Comparison of ENCODE assay signal across 15 cellular contexts in genomic region chr10:97759981-97760345, GRCh38. TPM values are rescaled to one million over a fixed set of nuclear protein-coding genes. Genes with fewer than 3 reads are reported as not detected.
DNase-seq lines count a peak whose midpoint lies in the region; ATAC-seq, FAIRE-seq and TF ChIP-seq lines count a peak whose summit lies in the region.
"Had no signal": no experiment of that assay in that cellular context is flagged by ENCODE, and none has a peak within 500 bp of the region (broad histone marks: within the 10 kb centered on the region; RNA-seq: fewer than 3 reads in every experiment).

No MANE protein-coding gene starts in this region.

- no peak for TF ChIP-seq EP300 in HepG2 (IDR thresholded peaks at IDR 0.05; ENCODE audit: low read depth in 2 of 2, low read length in 2 of 2)
- no peak for TF ChIP-seq EP300 in HepG2 (CRISPR knock-in tag; IDR thresholded peaks at IDR 0.05; ENCODE audit: borderline replicate concordance)
- no peak for TF ChIP-seq EP300 in tibial nerve (IDR thresholded peaks at IDR 0.05)

- TF ChIP-seq RAD21 in HepG2 (CRISPR knock-in tag; IDR thresholded peaks at IDR 0.05): no peak

- H4K20me1 ChIP-seq in HepG2 (ENCODE audit: insufficient read depth, low read length): no peaks in the 10 kb centered on the region

- TF ChIP-seq POLR2A in body of pancreas (IDR thresholded peaks at IDR 0.05) (no peak), HepG2 (IDR thresholded peaks at IDR 0.05; ENCODE audit: insufficient read depth in 1 of 2, low read depth in 2 of 2, low read length in 2 of 2) (no peak), tibial nerve (IDR thresholded peaks at IDR 0.05) (no peak)

- no peak overlapping the region for H2AFZ ChIP-seq in HepG2 (ENCODE audit: low read length)

- FAIRE-seq in HepG2 (lab: Jason Lieb, UNC): no peak
- FAIRE-seq: A204.1, D721Med had no signal

- H3K9me3 ChIP-seq in left ventricle myocardium inferior (replicated peaks) (no peaks in the 10 kb centered on the region), body of pancreas (no peaks in the 10 kb centered on the region), HepG2 (ENCODE audit: low read length) (no peaks in the 10 kb centered on the region), tibial nerve (no peaks in the 10 kb centered on the region)

- TF ChIP-seq CTCF in left ventricle myocardium inferior (IDR thresholded peaks at IDR 0.05; ENCODE audit: borderline replicate concordance) (no peak), body of pancreas (IDR thresholded peaks at IDR 0.05) (no peak), HepG2 (CRISPR knock-in tag; IDR thresholded peaks at IDR 0.05) (no peak), tibial nerve (IDR thresholded peaks at IDR 0.05) (no peak)

- H3K27me3 ChIP-seq in left ventricle myocardium inferior (ENCODE audit: low read depth) (no peaks in the 10 kb centered on the region), body of pancreas (no peaks in the 10 kb centered on the region), HepG2 (ENCODE audit: control insufficient read depth in 1 of 2, insufficient read depth in 2 of 2, low read length in 2 of 2) (no peaks in the 10 kb centered on the region), tibial nerve (no peaks in the 10 kb centered on the region)

- H3K9me3 Mint-ChIP-seq in activated naive CD8-positive, alpha-beta T cell treated with anti-CD3 and anti-CD28 coated beads, Interleukin-2, amount 50 U/mL, for 24 hours: no peaks in the 10 kb centered on the region

- no peak overlapping the region for H3K9ac ChIP-seq in HepG2 (ENCODE audit: insufficient read depth, low read depth, low read length)

- no peaks in the 10 kb centered on the region for H3K27me3 Mint-ChIP-seq in activated naive CD8-positive, alpha-beta T cell treated with anti-CD3 and anti-CD28 coated beads, Interleukin-2, amount 50 U/mL, for 24 hours

- H3K4me3 Mint-ChIP-seq in activated naive CD8-positive, alpha-beta T cell treated with anti-CD3 and anti-CD28 coated beads, Interleukin-2, amount 50 U/mL, for 24 hours: no peak overlapping the region

- H3K27ac ChIP-seq in left ventricle myocardium inferior (replicated peaks): peak overlapping the region; percentile 33
- H3K27ac ChIP-seq in body of pancreas: peak overlapping the region in 3 of 4 donors; percentile 4 to 89 (median 27)
- H3K27ac ChIP-seq in HepG2 (ENCODE audit: extremely low read length, insufficient read depth, low read length): no peak overlapping the region
- peak overlapping the region; percentile 76 to 92 (median 84) for H3K27ac ChIP-seq in tibial nerve
- H3K27ac ChIP-seq: C4-2B had no signal

- no peaks in the 10 kb centered on the region for H3K79me2 ChIP-seq in HepG2 (ENCODE audit: insufficient read depth, low read length)

- H3K4me1 Mint-ChIP-seq in activated naive CD8-positive, alpha-beta T cell treated with anti-CD3 and anti-CD28 coated beads, Interleukin-2, amount 50 U/mL, for 24 hours: peaks cover 2% of the 10 kb centered on the region

- H3K27ac Mint-ChIP-seq in activated naive CD8-positive, alpha-beta T cell treated with anti-CD3 and anti-CD28 coated beads, Interleukin-2, amount 50 U/mL, for 24 hours: no peak overlapping the region

- in situ Hi-C loops in HepG2 (cut with HindIII; ENCODE audit: extremely low pct_ligation_motif_present, low pct_unique_long_range_greater_than_20kb): loop anchor here (5.0 kb wide), 2 partner anchors 32 to 107 kb away; no protein-coding TSS in a partner anchor

- no peak overlapping the region for H3K4me2 ChIP-seq in HepG2 (ENCODE audit: low read depth, low read length)

- H3K4me1 ChIP-seq in left ventricle myocardium inferior: peaks cover 13% of the 10 kb centered on the region
- peaks cover 38% of the 10 kb centered on the region for H3K4me1 ChIP-seq in body of pancreas
- peaks cover 46% of the 10 kb centered on the region for H3K4me1 ChIP-seq in HepG2 (ENCODE audit: insufficient read depth, low read length)
- peaks cover 2 to 59% (median 46%) of the 10 kb centered on the region in 4 donors for H3K4me1 ChIP-seq in tibial nerve

- H3K36me3 ChIP-seq in left ventricle myocardium inferior (peaks cover 65% of the 10 kb centered on the region), body of pancreas (replicated peaks in 1 of 2; ENCODE audit: insufficient read depth in 1 of 2, low read depth in 2 of 2) (peaks cover 0 to 12% of the 10 kb centered on the region in 2 donors), HepG2 (replicated peaks in 1 of 2; ENCODE audit: control insufficient read depth in 1 of 2, insufficient read depth in 2 of 2, low read length in 2 of 2) (peaks cover 21 to 51% of the 10 kb centered on the region in 2 experiments; a peak in 4 of 5 replicates), tibial nerve (peaks cover 0 to 60% (median 23%) of the 10 kb centered on the region in 3 donors)

- intact Hi-C loops in left ventricle myocardium inferior (cut with micrococcal nuclease): loop anchor here (10.0 kb wide), 1 partner anchor 115 kb away; no protein-coding TSS in a partner anchor
- intact Hi-C loops in left ventricle myocardium superior (cut with micrococcal nuclease): loop anchor here (10.0 kb wide), 1 partner anchor 285 kb away; no protein-coding TSS in a partner anchor
- intact Hi-C loops in body of pancreas (cut with DNase I): loop anchor here (5.0 kb wide), 1 partner anchor 107 kb away; no protein-coding TSS in a partner anchor
- intact Hi-C loops in HepG2 (cut with micrococcal nuclease; ENCODE audit: unreplicated experiment): loop anchor here (1.0 to 2.0 kb wide), 3 partner anchors 15 to 37 kb away; no protein-coding TSS in a partner anchor

- H3K4me3 ChIP-seq in left ventricle myocardium inferior: no peak overlapping the region
- H3K4me3 ChIP-seq in body of pancreas: no peak overlapping the region
- H3K4me3 ChIP-seq in HepG2 (replicated peaks in 1 of 3; ENCODE audit: insufficient read depth in 1 of 3, low read depth in 2 of 3, low read length in 3 of 3): no peak overlapping the region
- H3K4me3 ChIP-seq in tibial nerve: no peak overlapping the region

- POLR2A ChIA-PET in HepG2 (lab: Yijun Ruan, JAX): no interaction called here

- WGBS in body of pancreas, 2 donors: 60 to 83% methylated on average over 4 of the region's 4 CpGs
- WGBS in HepG2 (ENCODE audit: low lambda C conversion rate): 75% methylated on average over 4 of the region's 4 CpGs
- 46 to 82% methylated on average over 3 to 4 of the region's 4 CpGs for WGBS in tibial nerve, 2 donors

- no peak for ATAC-seq in left ventricle myocardium superior
- ATAC-seq in body of pancreas: no peak
- ATAC-seq in HepG2: no peak; the same call in 2 of the 3 replicates
- no peak for ATAC-seq in activated naive CD8-positive, alpha-beta T cell treated with anti-CD3 and anti-CD28 coated beads, Interleukin-2, amount 50 U/mL, for 24 hours
- no peak for ATAC-seq in HG03108 (IDR thresholded peaks at IDR 0.05; ENCODE audit: unreplicated experiment)

- no peak for DNase-seq in left ventricle myocardium inferior
- DNase-seq in left ventricle myocardium superior: no peak
- no peak for DNase-seq in body of pancreas
- no peak for DNase-seq in HepG2 (ENCODE audit: low spot score)
- no peak for DNase-seq in tibial nerve (ENCODE audit: low spot score in 2 of 2)
- DNase-seq in activated naive CD8-positive, alpha-beta T cell treated with anti-CD3 and anti-CD28 coated beads, Interleukin-2, amount 50 U/mL, for 24 hours: no peak
- DNase-seq in activated CD4-positive, CD25-positive, alpha-beta regulatory T cell (lab: John Stamatoyannopoulos, UW): no peak
- DNase-seq: GDM1, NCI-H2107, NCI-H526 treated with DMSO at 0.1 percent for 48 hours had no signal

- no TSS peak for BruUV-seq in HepG2 (replicated peaks; lab: Mats Ljungman, UMichigan)

- H3K36me3 Mint-ChIP-seq in activated naive CD8-positive, alpha-beta T cell treated with anti-CD3 and anti-CD28 coated beads, Interleukin-2, amount 50 U/mL, for 24 hours (ENCODE audit: low read depth): peaks cover 10% of the 10 kb centered on the region

- CTCF ChIA-PET in HepG2 (lab: Yijun Ruan, JAX; ENCODE audit: low intra/inter-chr PET ratio, low total read pairs): interaction anchor here (1.0 to 1.8 kb wide), 3 partner anchors 15 to 110 kb away, joined by 3 to 24 read pairs (median 6); no protein-coding TSS in a partner anchor

RNA-seq across cellular contexts. Expression of gene SFRP5, which starts 11.8 kb away (rescaled TPM):
- 8.7 TPM for total RNA-seq in left ventricle myocardium inferior
- total RNA-seq in left ventricle myocardium superior: 1.3 TPM
- total RNA-seq in body of pancreas: 100 to 1,000 TPM; 163 to 226 TPM
- 0.83 and 1.7 TPM in 2 replicates for total RNA-seq in HepG2 (2016; rRNA removed; fragmentation: Illumina TruSeq; extraction: Trizol)
- total RNA-seq in HepG2 (2016; cell fraction: cytosol; rRNA removed; fragmentation: Illumina TruSeq; extraction: Trizol; ENCODE audit: low read depth): 0.09 and 0.61 TPM in 2 replicates
- 0.89 and 2.0 TPM in 2 replicates for total RNA-seq in HepG2 (2016; cell fraction: insoluble cytoplasmic fraction; rRNA removed; fragmentation: Illumina TruSeq; extraction: Trizol)
- 1.0 and 1.9 TPM in 2 replicates for total RNA-seq in HepG2 (2016; cell fraction: membrane; rRNA removed; fragmentation: Illumina TruSeq; extraction: Trizol)
- 1.2 and 1.3 TPM in 2 replicates for total RNA-seq in HepG2 (2016; cell fraction: nucleus; rRNA removed; fragmentation: Illumina TruSeq; extraction: Trizol)
- polyA plus RNA-seq in HepG2 (2011; rRNA removed): 0.16 and 0.32 TPM in 2 replicates
- polyA plus RNA-seq in HepG2 (2011; cell fraction: cytosol; rRNA removed): 0.19 and 0.67 TPM in 2 replicates
- polyA plus RNA-seq in HepG2 (2011; cell fraction: nucleus; rRNA removed): 0.27 TPM in 1 of 2 replicates, not detected in the other
- 0.07 and 0.08 TPM in 2 replicates for polyA plus RNA-seq in HepG2 (2012)
- polyA plus RNA-seq in HepG2 (2016; cell fraction: cytosol; fragmentation: Illumina TruSeq; extraction: Trizol; ENCODE audit: low read depth): 0.59 and 0.68 TPM in 2 replicates
- 1.1 and 1.2 TPM in 2 replicates for polyA plus RNA-seq in HepG2 (2016; cell fraction: insoluble cytoplasmic fraction; fragmentation: Illumina TruSeq; extraction: Trizol; ENCODE audit: low read depth)
- 0.91 and 1.5 TPM in 2 replicates for polyA plus RNA-seq in HepG2 (2016; cell fraction: membrane; fragmentation: Illumina TruSeq; extraction: Trizol; ENCODE audit: low read depth)
- polyA plus RNA-seq in HepG2 (2016; cell fraction: nucleus; fragmentation: Illumina TruSeq; extraction: Trizol; ENCODE audit: insufficient read depth, low read depth): 2.7 and 3.2 TPM in 2 replicates
- 0.76 TPM in 1 of 2 replicates, not detected in the other for polyA minus RNA-seq in HepG2 (2011; rRNA and poly(A)+ RNA removed; ENCODE audit: low replicate concordance)
- polyA minus RNA-seq in HepG2 (2011; cell fraction: cytosol; rRNA and poly(A)+ RNA removed): 0.79 TPM in 1 of 2 replicates, not detected in the other
- not detected in 2 replicates for polyA minus RNA-seq in HepG2 (2011; cell fraction: nucleus; rRNA and poly(A)+ RNA removed)
- total RNA-seq in tibial nerve: 100 to 1,000 TPM; 183 to 530 (median 479) TPM
- total RNA-seq: MCF 10A had no signal

RNA-seq across cellular contexts. Expression of gene ZFYVE27, which starts 23.0 kb away (rescaled TPM):
- total RNA-seq in left ventricle myocardium inferior (13.2 TPM), left ventricle myocardium superior (13.7 TPM), body of pancreas (10 to 100 TPM; 14.8 to 32.6 TPM), HepG2 (2016; rRNA removed; fragmentation: Illumina TruSeq; extraction: Trizol) (6.1 and 19.7 TPM in 2 replicates), tibial nerve (10 to 100 TPM; 33.4 to 46.8 (median 42.7) TPM)
- 2.8 and 3.8 TPM in 2 replicates for total RNA-seq in HepG2 (2016; cell fraction: cytosol; rRNA removed; fragmentation: Illumina TruSeq; extraction: Trizol; ENCODE audit: low read depth)
- total RNA-seq in HepG2 (2016; cell fraction: insoluble cytoplasmic fraction; rRNA removed; fragmentation: Illumina TruSeq; extraction: Trizol): 5.8 and 20.5 TPM in 2 replicates
- total RNA-seq in HepG2 (2016; cell fraction: membrane; rRNA removed; fragmentation: Illumina TruSeq; extraction: Trizol): 4.5 and 6.1 TPM in 2 replicates
- total RNA-seq in HepG2 (2016; cell fraction: nucleus; rRNA removed; fragmentation: Illumina TruSeq; extraction: Trizol): 36.5 and 37.6 TPM in 2 replicates
- polyA plus RNA-seq in HepG2 (2011; rRNA removed): 20.5 and 26.9 TPM in 2 replicates
- 11.3 and 12.9 TPM in 2 replicates for polyA plus RNA-seq in HepG2 (2011; cell fraction: cytosol; rRNA removed)
- polyA plus RNA-seq in HepG2 (2011; cell fraction: nucleus; rRNA removed): 107 and 112 TPM in 2 replicates
- polyA plus RNA-seq in HepG2 (2012): 13.0 and 18.5 TPM in 2 replicates
- polyA plus RNA-seq in HepG2 (2016; cell fraction: cytosol; fragmentation: Illumina TruSeq; extraction: Trizol; ENCODE audit: low read depth): 0.68 and 0.92 TPM in 2 replicates
- 4.2 and 4.9 TPM in 2 replicates for polyA plus RNA-seq in HepG2 (2016; cell fraction: insoluble cytoplasmic fraction; fragmentation: Illumina TruSeq; extraction: Trizol; ENCODE audit: low read depth)
- polyA plus RNA-seq in HepG2 (2016; cell fraction: membrane; fragmentation: Illumina TruSeq; extraction: Trizol; ENCODE audit: low read depth): 1.7 and 2.1 TPM in 2 replicates
- 50.1 and 57.5 TPM in 2 replicates for polyA plus RNA-seq in HepG2 (2016; cell fraction: nucleus; fragmentation: Illumina TruSeq; extraction: Trizol; ENCODE audit: insufficient read depth, low read depth)
- polyA minus RNA-seq in HepG2 (2011; rRNA and poly(A)+ RNA removed; ENCODE audit: low replicate concordance): 26.7 and 43.3 TPM in 2 replicates
- 6.0 and 6.5 TPM in 2 replicates for polyA minus RNA-seq in HepG2 (2011; cell fraction: cytosol; rRNA and poly(A)+ RNA removed)
- 45.2 and 45.3 TPM in 2 replicates for polyA minus RNA-seq in HepG2 (2011; cell fraction: nucleus; rRNA and poly(A)+ RNA removed)

RNA-seq across cellular contexts. Expression of gene MARVELD1, which starts 46.4 kb away (rescaled TPM):
- total RNA-seq in left ventricle myocardium inferior (6.4 TPM), left ventricle myocardium superior (7.1 TPM), body of pancreas (1 to 10 TPM; 4.3 to 6.5 TPM), HepG2 (2016; rRNA removed; fragmentation: Illumina TruSeq; extraction: Trizol) (not detected in 2 replicates), tibial nerve (10 to 100 TPM; 28.0 to 45.3 (median 42.2) TPM)
- not detected in 2 replicates for total RNA-seq in HepG2 (2016; cell fraction: cytosol; rRNA removed; fragmentation: Illumina TruSeq; extraction: Trizol; ENCODE audit: low read depth)
- total RNA-seq in HepG2 (2016; cell fraction: insoluble cytoplasmic fraction; rRNA removed; fragmentation: Illumina TruSeq; extraction: Trizol): not detected in 2 replicates
- total RNA-seq in HepG2 (2016; cell fraction: membrane; rRNA removed; fragmentation: Illumina TruSeq; extraction: Trizol): not detected in 2 replicates
- not detected in 2 replicates for total RNA-seq in HepG2 (2016; cell fraction: nucleus; rRNA removed; fragmentation: Illumina TruSeq; extraction: Trizol)
- 0.08 TPM in 1 of 2 replicates, not detected in the other for polyA plus RNA-seq in HepG2 (2011; rRNA removed)
- polyA plus RNA-seq in HepG2 (2011; cell fraction: cytosol; rRNA removed): 0.03 TPM in 1 of 2 replicates, not detected in the other
- polyA plus RNA-seq in HepG2 (2011; cell fraction: nucleus; rRNA removed): 0.03 and 0.26 TPM in 2 replicates
- polyA plus RNA-seq in HepG2 (2012): not detected in 2 replicates
- not detected in 2 replicates for polyA plus RNA-seq in HepG2 (2016; cell fraction: cytosol; fragmentation: Illumina TruSeq; extraction: Trizol; ENCODE audit: low read depth)
- not detected in 2 replicates for polyA plus RNA-seq in HepG2 (2016; cell fraction: insoluble cytoplasmic fraction; fragmentation: Illumina TruSeq; extraction: Trizol; ENCODE audit: low read depth)
- not detected in 2 replicates for polyA plus RNA-seq in HepG2 (2016; cell fraction: membrane; fragmentation: Illumina TruSeq; extraction: Trizol; ENCODE audit: low read depth)
- not detected in 2 replicates for polyA plus RNA-seq in HepG2 (2016; cell fraction: nucleus; fragmentation: Illumina TruSeq; extraction: Trizol; ENCODE audit: insufficient read depth, low read depth)
- polyA minus RNA-seq in HepG2 (2011; rRNA and poly(A)+ RNA removed; ENCODE audit: low replicate concordance): 33.8 TPM in 1 of 2 replicates, not detected in the other
- polyA minus RNA-seq in HepG2 (2011; cell fraction: cytosol; rRNA and poly(A)+ RNA removed): not detected in 2 replicates
- polyA minus RNA-seq in HepG2 (2011; cell fraction: nucleus; rRNA and poly(A)+ RNA removed): 0.13 TPM in 1 of 2 replicates, not detected in the other

Comparison
In these comparisons a context has a peak if more than half of its experiments do, and no peak if none do; other contexts are left out.
1. RNA of gene SFRP5, which starts 11.8 kb away (total RNA-seq): 183 to 530 TPM in tibial nerve and 163 to 226 TPM in body of pancreas; 8.7 TPM in left ventricle myocardium inferior (single experiment), 0.09 to 2.0 TPM in HepG2 and 1.3 TPM in left ventricle myocardium superior (single experiment); every median in the first group is over 10 times any median in the second.